Comparison of ENCODE assay signal across 19 cellular contexts in the genomic region with DNA sequence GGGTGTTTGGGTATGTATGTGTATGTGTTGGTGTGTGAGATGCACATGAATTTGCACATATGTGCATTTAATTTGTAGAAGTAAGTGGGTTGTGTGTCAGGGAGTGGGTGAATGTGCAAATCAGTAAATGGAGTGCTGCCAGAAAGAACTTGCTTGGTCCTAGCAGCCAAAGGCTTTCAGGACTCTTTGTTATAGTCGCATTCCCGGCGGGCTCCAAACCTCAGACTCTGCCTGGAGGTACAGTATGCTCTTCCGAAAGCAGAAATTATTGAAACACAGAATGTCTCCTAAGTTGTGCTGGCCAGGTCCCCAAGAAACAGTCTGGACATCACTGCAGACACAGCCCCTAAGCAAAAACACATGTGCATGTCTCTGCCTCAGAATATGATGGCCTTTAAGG.
DNase-seq lines count a peak whose midpoint lies in the region; ATAC-seq and TF ChIP-seq lines count a peak whose summit lies in the region.
"Had no signal": no experiment of that assay in that cellular context is flagged by ENCODE, and none has a peak within 500 bp of the region (broad histone marks: within the 10 kb centered on the region; RNA-seq: fewer than 3 reads in every experiment).

No MANE protein-coding gene starts in this region.

- peak; percentile 45 for DNase-seq in esophagus muscularis mucosa (ENCODE audit: extremely low spot score)
- DNase-seq in activated naive CD4-positive, alpha-beta T cell (lab: John Stamatoyannopoulos, UW): no peak
- DNase-seq in activated CD8-positive, alpha-beta T cell treated with anti-CD3 and anti-CD28 coated beads for 36 hours: no peak
- DNase-seq in globus pallidus (ENCODE audit: low spot score): no peak
- no peak for DNase-seq in natural killer cell treated with Interleukin-12 subunit alpha and Interleukin-12 subunit beta and Interleukin-15 and Interleukin-18, amount 100 ng/mL, for 72 hours (ENCODE audit: low spot score)
- DNase-seq: Caco-2; CD4-positive, CD25-positive, alpha-beta regulatory T cell; GOT3; HFFc6; KG1; NCI-H1436; NCI-H2107; NCI-H2227 treated with DMSO at 0.1 percent for 48 hours; NCI-H524; Peyer's patch had no signal

- H3K36me3 ChIP-seq in HUES64 (ENCODE audit: insufficient read depth, low read length): no peaks in the 10 kb centered on the region
- H3K36me3 ChIP-seq in esophagus muscularis mucosa: no peaks in the 10 kb centered on the region
- H3K36me3 ChIP-seq in iPS-20b (ENCODE audit: insufficient read depth, low read depth, low read length): no peaks in the 10 kb centered on the region
- H3K36me3 ChIP-seq: Peyer's patch had no signal

- H3K4me3 ChIP-seq in HUES64 (ENCODE audit: low read length) (0 out of 2 replicates have a peak overlapping the region, but pooled peaks have one; percentile 39), esophagus muscularis mucosa (no peak overlapping the region), iPS-20b (ENCODE audit: low read length) (peak overlapping the region; percentile 57)
- H3K4me3 ChIP-seq: Peyer's patch had no signal

- no peak for TF ChIP-seq EP300 in esophagus muscularis mucosa (IDR thresholded peaks at IDR 0.05)

- no peaks in the 10 kb centered on the region for H3K36me3 Mint-ChIP-seq in activated CD8-positive, alpha-beta T cell treated with anti-CD3 and anti-CD28 coated beads for 36 hours (ENCODE audit: low read depth)
- H3K36me3 Mint-ChIP-seq in natural killer cell treated with Interleukin-12 subunit alpha and Interleukin-12 subunit beta and Interleukin-15 and Interleukin-18, amount 100 ng/mL, for 72 hours: no peaks in the 10 kb centered on the region

- ATAC-seq in activated CD8-positive, alpha-beta T cell treated with anti-CD3 and anti-CD28 coated beads for 36 hours: no peak
- ATAC-seq in natural killer cell treated with Interleukin-12 subunit alpha and Interleukin-12 subunit beta and Interleukin-15 and Interleukin-18, amount 100 ng/mL, for 72 hours: no peak
- ATAC-seq: Right ventricle myocardium inferior had no signal

- POLR2A ChIA-PET in activated CD8-positive, alpha-beta T cell treated with anti-CD3 and anti-CD28 coated beads for 36 hours (lab: Charles Lee): no interaction called here

- intact Hi-C loops in esophagus muscularis mucosa (cut with DNase I): no loop called here
- intact Hi-C loops in activated CD8-positive, alpha-beta T cell treated with anti-CD3 and anti-CD28 coated beads for 36 hours (cut with micrococcal nuclease): no loop called here

- CTCF ChIA-PET in activated CD8-positive, alpha-beta T cell treated with anti-CD3 and anti-CD28 coated beads for 36 hours (lab: Charles Lee): no interaction called here

- H3K9ac ChIP-seq in HUES64 (ENCODE audit: low read depth, low read length) (0 out of 2 replicates have a peak overlapping the region, but pooled peaks have one; percentile 50), iPS-20b (ENCODE audit: low read depth, low read length) (peak overlapping the region; percentile 79; the same call in 1 of the 2 replicates)

- no peak overlapping the region for H3K4me3 Mint-ChIP-seq in activated CD8-positive, alpha-beta T cell treated with anti-CD3 and anti-CD28 coated beads for 36 hours
- H3K4me3 Mint-ChIP-seq in natural killer cell treated with Interleukin-12 subunit alpha and Interleukin-12 subunit beta and Interleukin-15 and Interleukin-18, amount 100 ng/mL, for 72 hours: no peak overlapping the region
- H3K4me3 Mint-ChIP-seq: B cell; CD4-positive, CD25-positive, alpha-beta regulatory T cell; HFFc6 had no signal

- H3K4me1 Mint-ChIP-seq in activated CD8-positive, alpha-beta T cell treated with anti-CD3 and anti-CD28 coated beads for 36 hours (ENCODE audit: low read depth): no peaks in the 10 kb centered on the region
- H3K4me1 Mint-ChIP-seq in natural killer cell treated with Interleukin-12 subunit alpha and Interleukin-12 subunit beta and Interleukin-15 and Interleukin-18, amount 100 ng/mL, for 72 hours (ENCODE audit: low read depth in 2 of 2): no peaks in the 10 kb centered on the region
- H3K4me1 Mint-ChIP-seq: B cell had no signal

- H3K27me3 ChIP-seq in HUES64 (ENCODE audit: insufficient read depth, low read length) (no peaks in the 10 kb centered on the region), esophagus muscularis mucosa (peaks cover 0 to 32% (median 0%) of the 10 kb centered on the region in 4 donors), iPS-20b (ENCODE audit: insufficient read depth, low read length) (no peaks in the 10 kb centered on the region)
- H3K27me3 ChIP-seq: Peyer's patch had no signal

- WGBS in HUES64: 55% methylated on average over 4 of the region's 4 CpGs
- 63% methylated on average over 4 of the region's 4 CpGs for whole genome bisulfite sequencing in esophagus muscularis mucosa

- no peaks in the 10 kb centered on the region for H3K9me3 Mint-ChIP-seq in activated CD8-positive, alpha-beta T cell treated with anti-CD3 and anti-CD28 coated beads for 36 hours
- peaks cover 8% of the 10 kb centered on the region for H3K9me3 Mint-ChIP-seq in natural killer cell treated with Interleukin-12 subunit alpha and Interleukin-12 subunit beta and Interleukin-15 and Interleukin-18, amount 100 ng/mL, for 72 hours

- TF ChIP-seq POLR2A in esophagus muscularis mucosa (IDR thresholded peaks at IDR 0.05; ENCODE audit: low read depth): no peak

- H3K27ac ChIP-seq in HUES64 (ENCODE audit: low read depth, low read length): peak overlapping the region; percentile 93
- no peak overlapping the region for H3K27ac ChIP-seq in esophagus muscularis mucosa (replicated peaks in 1 of 4)
- peak overlapping the region; percentile 80 for H3K27ac ChIP-seq in iPS-20b (ENCODE audit: low read length)
- H3K27ac ChIP-seq: Peyer's patch had no signal

- no peak for TF ChIP-seq CTCF in esophagus muscularis mucosa (IDR thresholded peaks at IDR 0.05)
- TF ChIP-seq CTCF in activated CD8-positive, alpha-beta T cell treated with anti-CD3 and anti-CD28 coated beads for 36 hours (IDR thresholded peaks at IDR 0.05): no peak

- peaks cover 26% of the 10 kb centered on the region for H3K27me3 Mint-ChIP-seq in activated CD8-positive, alpha-beta T cell treated with anti-CD3 and anti-CD28 coated beads for 36 hours
- H3K27me3 Mint-ChIP-seq in natural killer cell treated with Interleukin-12 subunit alpha and Interleukin-12 subunit beta and Interleukin-15 and Interleukin-18, amount 100 ng/mL, for 72 hours: peaks cover 28 to 68% of the 10 kb centered on the region in 2 donors

- H3K9me3 ChIP-seq in HUES64 (ENCODE audit: insufficient read depth, low read depth, low read length): no peaks in the 10 kb centered on the region
- no peaks in the 10 kb centered on the region for H3K9me3 ChIP-seq in esophagus muscularis mucosa
- no peaks in the 10 kb centered on the region for H3K9me3 ChIP-seq in iPS-20b (ENCODE audit: insufficient read depth, low read depth, low read length)
- H3K9me3 ChIP-seq: Caco-2, Peyer's patch had no signal

- H3K27ac Mint-ChIP-seq in activated CD8-positive, alpha-beta T cell treated with anti-CD3 and anti-CD28 coated beads for 36 hours: no peak overlapping the region
- H3K27ac Mint-ChIP-seq in natural killer cell treated with Interleukin-12 subunit alpha and Interleukin-12 subunit beta and Interleukin-15 and Interleukin-18, amount 100 ng/mL, for 72 hours: no peak overlapping the region
- H3K27ac Mint-ChIP-seq: B cell; CD4-positive, CD25-positive, alpha-beta regulatory T cell; HFFc6 had no signal

- peaks cover 55% of the 10 kb centered on the region for H3K4me1 ChIP-seq in HUES64 (ENCODE audit: insufficient read depth, low read length)
- no peaks in the 10 kb centered on the region for H3K4me1 ChIP-seq in esophagus muscularis mucosa
- peaks cover 54% of the 10 kb centered on the region for H3K4me1 ChIP-seq in iPS-20b (ENCODE audit: insufficient read depth, low read length)
- H3K4me1 ChIP-seq: Peyer's patch had no signal

Comparison
In these comparisons a context has a peak if more than half of its experiments do, and no peak if none do; other contexts are left out.
1. H3K27ac ChIP-seq: peak in HUES64 (single experiment) and iPS-20b (single experiment); none in esophagus muscularis mucosa (0 of 4).
2. H3K4me3 ChIP-seq: peak in HUES64 (single experiment) and iPS-20b (single experiment); none in esophagus muscularis mucosa (0 of 4).